Comparison of ENCODE assay signal across 8 cellular contexts in the genomic region with DNA sequence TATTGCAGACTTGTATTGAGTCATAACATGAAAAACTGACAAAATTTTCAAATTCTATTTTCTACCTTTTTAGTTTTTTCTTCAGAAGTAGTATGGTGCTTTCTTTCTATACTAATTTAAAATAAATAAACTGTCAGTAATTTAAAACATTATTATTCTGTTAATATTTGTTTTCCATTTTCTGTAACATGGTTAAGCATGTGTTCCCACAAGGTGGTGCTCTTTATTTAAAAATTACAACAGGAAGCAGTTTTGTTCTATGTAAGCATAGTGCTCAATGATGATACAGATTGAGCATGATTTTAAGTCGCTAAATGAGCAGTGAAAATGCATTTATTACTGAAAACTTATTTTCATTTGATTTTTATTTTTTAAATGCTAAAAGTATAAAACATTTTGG.
DNase-seq lines count a peak whose midpoint lies in the region; ATAC-seq, FAIRE-seq and TF ChIP-seq lines count a peak whose summit lies in the region.
"Had no signal": no experiment of that assay in that cellular context is flagged by ENCODE, and none has a peak within 500 bp of the region (broad histone marks: within the 10 kb centered on the region; RNA-seq: fewer than 3 reads in every experiment).

No MANE protein-coding gene starts in this region.

- ATAC-seq in HG02981 (IDR thresholded peaks at IDR 0.05; ENCODE audit: unreplicated experiment) (peak; percentile 74), right lobe of liver (peak in 3 of 4 donors; percentile 56 to 62 (median 57))

- no peaks in the 10 kb centered on the region for H3K36me3 ChIP-seq in brain microvascular endothelial cell (replicated peaks)
- H3K36me3 ChIP-seq in right lobe of liver, result no peaks in the 10 kb centered on the region
- no peaks in the 10 kb centered on the region for H3K36me3 ChIP-seq in effector memory CD4-positive, alpha-beta T cell (ENCODE audit: control insufficient read depth, insufficient read depth, low read length)

- no peaks in the 10 kb centered on the region for H3K9me3 ChIP-seq in right lobe of liver
- H3K9me3 ChIP-seq in effector memory CD4-positive, alpha-beta T cell (ENCODE audit: control insufficient read depth, low read length), result no peaks in the 10 kb centered on the region

- TF ChIP-seq POLR2A in right lobe of liver (IDR thresholded peaks at IDR 0.05) (no peak), H54 (IDR thresholded peaks at IDR 0.05; ENCODE audit: low read depth, low read length) (no peak)

- in situ Hi-C loops in brain microvascular endothelial cell (cut with HindIII; ENCODE audit: low pct_ligation_motif_present, low sequenced_read_pairs), result no loop called here

- H3K27me3 ChIP-seq in brain microvascular endothelial cell (replicated peaks) (no peaks in the 10 kb centered on the region), right lobe of liver (no peaks in the 10 kb centered on the region)
- H3K27me3 ChIP-seq in effector memory CD4-positive, alpha-beta T cell (replicated peaks; ENCODE audit: control insufficient read depth, insufficient read depth, low read length, poor library complexity, severe bottlenecking), result no peaks in the 10 kb centered on the region

- intact Hi-C loops in right lobe of liver (cut with DNase I), result no loop called here

- peak; percentile 51 for DNase-seq in NCI-H2227 treated with DMSO at 0.1 percent for 48 hours (lab: John Stamatoyannopoulos, UW)
- no peak for DNase-seq in brain microvascular endothelial cell
- DNase-seq in right lobe of liver, result no peak
- DNase-seq in H54 (ENCODE audit: insufficient read length, low spot score), result no peak
- no peak for DNase-seq in effector memory CD4-positive, alpha-beta T cell

- TF ChIP-seq CTCF in GM12872 (IDR thresholded peaks at IDR 0.05; ENCODE audit: insufficient read depth, low read depth, low read length), result 0 out of 3 replicates have a peak, but pooled peaks have one; percentile 3
- TF ChIP-seq CTCF in brain microvascular endothelial cell (IDR thresholded peaks at IDR 0.05; ENCODE audit: low read depth, low read length, missing control alignments), result peak; percentile 30
- peak; percentile 37 to 54 (median 40) for TF ChIP-seq CTCF in right lobe of liver (IDR thresholded peaks at IDR 0.05)

- H3K27ac ChIP-seq in brain microvascular endothelial cell (no peak overlapping the region), right lobe of liver (no peak overlapping the region)
- H3K27ac ChIP-seq in effector memory CD4-positive, alpha-beta T cell (ENCODE audit: insufficient read depth, low read length, poor library complexity, severe bottlenecking), result no peak overlapping the region
- H3K27ac ChIP-seq: skin epidermis had no signal

- H3K4me3 ChIP-seq in brain microvascular endothelial cell (ENCODE audit: low read depth, low read length), result no peak overlapping the region
- no peak overlapping the region for H3K4me3 ChIP-seq in right lobe of liver
- H3K4me3 ChIP-seq in effector memory CD4-positive, alpha-beta T cell (ENCODE audit: insufficient read depth, low read depth, low read length, poor library complexity, severe bottlenecking), result no peak overlapping the region
- H3K4me3 ChIP-seq: skin epidermis had no signal

- FAIRE-seq in H54 (lab: Jason Lieb, UNC), result no peak

- WGBS in right lobe of liver (ENCODE audit: insufficient coverage, low coverage, low lambda C conversion rate, missing lambda C conversion rate), result 0% methylated on average over 1 of the region's 1 CpG

- H3K4me1 ChIP-seq in right lobe of liver, result no peaks in the 10 kb centered on the region
- no peaks in the 10 kb centered on the region for H3K4me1 ChIP-seq in effector memory CD4-positive, alpha-beta T cell (ENCODE audit: control insufficient read depth, insufficient read depth, low read length, poor library complexity, severe bottlenecking)
